Comparison of ENCODE assay signal across 2 cellular contexts in the genomic region with DNA sequence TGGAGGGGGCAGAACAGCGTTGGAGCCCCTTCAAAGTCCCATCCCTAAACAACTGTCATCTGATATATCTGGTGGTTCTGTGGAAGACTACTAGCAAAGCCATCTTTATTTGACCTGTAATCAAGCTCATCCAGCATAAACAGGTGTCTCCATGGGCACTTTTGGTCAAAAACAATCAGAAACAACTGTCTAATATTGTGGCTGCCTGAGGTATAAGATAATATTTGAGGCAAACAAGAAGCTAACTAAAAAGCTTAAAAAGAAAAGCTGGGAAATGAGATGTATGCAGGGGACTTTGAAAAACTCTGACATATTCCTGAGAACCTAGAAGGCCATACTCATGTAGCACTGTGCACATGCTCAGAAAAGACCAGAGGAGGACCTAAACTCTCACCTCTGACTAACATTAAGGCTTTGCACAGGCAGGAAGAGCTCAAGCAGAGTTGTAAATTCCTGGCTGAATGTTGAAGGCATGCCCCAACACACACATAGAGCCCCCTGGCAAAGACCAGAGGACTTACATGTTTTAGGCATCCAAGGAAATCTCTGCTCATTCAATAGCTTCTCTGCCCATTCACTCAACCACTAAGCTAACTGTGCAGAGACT.
TF ChIP-seq lines count a peak whose summit lies in the region.

No MANE protein-coding gene starts in this region.

TF ChIP-seq in GM23338, 12 proteins besides CTCF, POLR2A, EP300 and RAD21 (continues in another document):
- TF ChIP-seq NANOG (IDR thresholded peaks at IDR 0.05; ENCODE audit: borderline replicate concordance), result no peak
- no peak for TF ChIP-seq JUNB (IDR thresholded peaks at IDR 0.05; ENCODE audit: unreplicated experiment)
- no peak for TF ChIP-seq CREB1 (CRISPR knock-in tag; IDR thresholded peaks at IDR 0.05; ENCODE audit: low read depth)
- TF ChIP-seq POLR2AphosphoS5 (IDR thresholded peaks at IDR 0.05; ENCODE audit: low read depth), result no peak
- TF ChIP-seq ZNF114 (CRISPR knock-in tag; IDR thresholded peaks at IDR 0.05), result no peak
- TF ChIP-seq, protein P1, sequence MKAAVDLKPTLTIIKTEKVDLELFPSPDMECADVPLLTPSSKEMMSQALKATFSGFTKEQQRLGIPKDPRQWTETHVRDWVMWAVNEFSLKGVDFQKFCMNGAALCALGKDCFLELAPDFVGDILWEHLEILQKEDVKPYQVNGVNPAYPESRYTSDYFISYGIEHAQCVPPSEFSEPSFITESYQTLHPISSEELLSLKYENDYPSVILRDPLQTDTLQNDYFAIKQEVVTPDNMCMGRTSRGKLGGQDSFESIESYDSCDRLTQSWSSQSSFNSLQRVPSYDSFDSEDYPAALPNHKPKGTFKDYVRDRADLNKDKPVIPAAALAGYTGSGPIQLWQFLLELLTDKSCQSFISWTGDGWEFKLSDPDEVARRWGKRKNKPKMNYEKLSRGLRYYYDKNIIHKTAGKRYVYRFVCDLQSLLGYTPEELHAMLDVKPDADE (IDR thresholded peaks at IDR 0.05), result no peak
- no peak for TF ChIP-seq STAT1 (IDR thresholded peaks at IDR 0.05; ENCODE audit: unreplicated experiment)
- no peak for TF ChIP-seq ZNF331 (CRISPR knock-in tag; IDR thresholded peaks at IDR 0.05; ENCODE audit: low read depth)
- TF ChIP-seq EZH2phosphoT487 (IDR thresholded peaks at IDR 0.05; ENCODE audit: unreplicated experiment), result no peak
- TF ChIP-seq, protein P2, sequence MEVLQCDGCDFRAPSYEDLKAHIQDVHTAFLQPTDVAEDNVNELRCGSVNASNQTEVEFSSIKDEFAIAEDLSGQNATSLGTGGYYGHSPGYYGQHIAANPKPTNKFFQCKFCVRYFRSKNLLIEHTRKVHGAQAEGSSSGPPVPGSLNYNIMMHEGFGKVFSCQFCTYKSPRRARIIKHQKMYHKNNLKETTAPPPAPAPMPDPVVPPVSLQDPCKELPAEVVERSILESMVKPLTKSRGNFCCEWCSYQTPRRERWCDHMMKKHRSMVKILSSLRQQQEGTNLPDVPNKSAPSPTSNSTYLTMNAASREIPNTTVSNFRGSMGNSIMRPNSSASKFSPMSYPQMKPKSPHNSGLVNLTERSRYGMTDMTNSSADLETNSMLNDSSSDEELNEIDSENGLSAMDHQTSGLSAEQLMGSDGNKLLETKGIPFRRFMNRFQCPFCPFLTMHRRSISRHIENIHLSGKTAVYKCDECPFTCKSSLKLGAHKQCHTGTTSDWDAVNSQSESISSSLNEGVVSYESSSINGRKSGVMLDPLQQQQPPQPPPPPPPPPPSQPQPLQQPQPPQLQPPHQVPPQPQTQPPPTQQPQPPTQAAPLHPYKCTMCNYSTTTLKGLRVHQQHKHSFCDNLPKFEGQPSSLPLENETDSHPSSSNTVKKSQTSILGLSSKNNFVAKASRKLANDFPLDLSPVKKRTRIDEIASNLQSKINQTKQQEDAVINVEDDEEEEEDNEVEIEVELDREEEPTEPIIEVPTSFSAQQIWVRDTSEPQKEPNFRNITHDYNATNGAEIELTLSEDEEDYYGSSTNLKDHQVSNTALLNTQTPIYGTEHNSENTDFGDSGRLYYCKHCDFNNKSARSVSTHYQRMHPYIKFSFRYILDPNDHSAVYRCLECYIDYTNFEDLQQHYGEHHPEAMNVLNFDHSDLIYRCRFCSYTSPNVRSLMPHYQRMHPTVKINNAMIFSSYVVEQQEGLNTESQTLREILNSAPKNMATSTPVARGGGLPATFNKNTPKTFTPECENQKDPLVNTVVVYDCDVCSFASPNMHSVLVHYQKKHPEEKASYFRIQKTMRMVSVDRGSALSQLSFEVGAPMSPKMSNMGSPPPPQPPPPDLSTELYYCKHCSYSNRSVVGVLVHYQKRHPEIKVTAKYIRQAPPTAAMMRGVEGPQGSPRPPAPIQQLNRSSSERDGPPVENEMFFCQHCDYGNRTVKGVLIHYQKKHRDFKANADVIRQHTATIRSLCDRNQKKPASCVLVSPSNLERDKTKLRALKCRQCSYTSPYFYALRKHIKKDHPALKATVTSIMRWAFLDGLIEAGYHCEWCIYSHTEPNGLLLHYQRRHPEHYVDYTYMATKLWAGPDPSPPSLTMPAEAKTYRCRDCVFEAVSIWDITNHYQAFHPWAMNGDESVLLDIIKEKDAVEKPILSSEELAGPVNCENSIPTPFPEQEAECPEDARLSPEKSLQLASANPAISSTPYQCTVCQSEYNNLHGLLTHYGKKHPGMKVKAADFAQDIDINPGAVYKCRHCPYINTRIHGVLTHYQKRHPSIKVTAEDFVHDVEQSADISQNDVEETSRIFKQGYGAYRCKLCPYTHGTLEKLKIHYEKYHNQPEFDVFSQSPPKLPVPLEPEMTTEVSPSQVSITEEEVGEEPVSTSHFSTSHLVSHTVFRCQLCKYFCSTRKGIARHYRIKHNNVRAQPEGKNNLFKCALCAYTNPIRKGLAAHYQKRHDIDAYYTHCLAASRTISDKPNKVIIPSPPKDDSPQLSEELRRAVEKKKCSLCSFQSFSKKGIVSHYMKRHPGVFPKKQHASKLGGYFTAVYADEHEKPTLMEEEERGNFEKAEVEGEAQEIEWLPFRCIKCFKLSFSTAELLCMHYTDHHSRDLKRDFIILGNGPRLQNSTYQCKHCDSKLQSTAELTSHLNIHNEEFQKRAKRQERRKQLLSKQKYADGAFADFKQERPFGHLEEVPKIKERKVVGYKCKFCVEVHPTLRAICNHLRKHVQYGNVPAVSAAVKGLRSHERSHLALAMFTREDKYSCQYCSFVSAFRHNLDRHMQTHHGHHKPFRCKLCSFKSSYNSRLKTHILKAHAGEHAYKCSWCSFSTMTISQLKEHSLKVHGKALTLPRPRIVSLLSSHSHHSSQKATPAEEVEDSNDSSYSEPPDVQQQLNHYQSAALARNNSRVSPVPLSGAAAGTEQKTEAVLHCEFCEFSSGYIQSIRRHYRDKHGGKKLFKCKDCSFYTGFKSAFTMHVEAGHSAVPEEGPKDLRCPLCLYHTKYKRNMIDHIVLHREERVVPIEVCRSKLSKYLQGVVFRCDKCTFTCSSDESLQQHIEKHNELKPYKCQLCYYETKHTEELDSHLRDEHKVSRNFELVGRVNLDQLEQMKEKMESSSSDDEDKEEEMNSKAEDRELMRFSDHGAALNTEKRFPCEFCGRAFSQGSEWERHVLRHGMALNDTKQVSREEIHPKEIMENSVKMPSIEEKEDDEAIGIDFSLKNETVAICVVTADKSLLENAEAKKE (CRISPR knock-in tag; IDR thresholded peaks at IDR 0.05), result no peak

TF ChIP-seq in endothelial cell of umbilical vein, 7 proteins besides CTCF, POLR2A, EP300 and RAD21:
- TF ChIP-seq GATA2 (IDR thresholded peaks at IDR 0.05; ENCODE audit: insufficient read depth, insufficient read length, low read depth, low read length) (no peak), FOS (IDR thresholded peaks at IDR 0.05; ENCODE audit: borderline replicate concordance, insufficient read depth, low read length) (no peak), JUN (IDR thresholded peaks at IDR 0.05; ENCODE audit: borderline replicate concordance, insufficient read depth, insufficient read length, low read depth) (no peak), MYC (IDR thresholded peaks at IDR 0.05; ENCODE audit: low read depth, low read length) (no peak), POLR2AphosphoS5 (IDR thresholded peaks at IDR 0.05; ENCODE audit: insufficient read depth, low read depth, low read length) (no peak), EZH2 (IDR thresholded peaks at IDR 0.05; ENCODE audit: borderline replicate concordance, low read depth, low read length, severe bottlenecking) (no peak)
- TF ChIP-seq, protein P3, sequence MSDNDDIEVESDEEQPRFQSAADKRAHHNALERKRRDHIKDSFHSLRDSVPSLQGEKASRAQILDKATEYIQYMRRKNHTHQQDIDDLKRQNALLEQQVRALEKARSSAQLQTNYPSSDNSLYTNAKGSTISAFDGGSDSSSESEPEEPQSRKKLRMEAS (IDR thresholded peaks at IDR 0.05; ENCODE audit: insufficient read depth, insufficient read length), result no peak
